1 cellular context compared by ENCODE assay signal in genomic region chr10:132335189-132336063, GRCh38.
TF ChIP-seq lines count a peak whose summit lies in the region.

No MANE protein-coding gene starts in this region.

TF ChIP-seq in K562, 482 proteins besides CTCF, POLR2A, EP300 and RAD21 (continued from another document):
- TF ChIP-seq ZNF280A (IDR thresholded peaks at IDR 0.05; ENCODE audit: low read depth, partially characterized antibody) (no peak), PRMT5 (CRISPR knock-in tag; IDR thresholded peaks at IDR 0.05) (no peak), CTBP1 (IDR thresholded peaks at IDR 0.05; ENCODE audit: borderline replicate concordance) (0 out of 2 replicates have a peak, but pooled peaks have one; percentile 15), EWSR1 (IDR thresholded peaks at IDR 0.05; ENCODE audit: borderline replicate concordance, low read depth, partially characterized antibody) (no peak), ATF3 (IDR thresholded peaks at IDR 0.05) (no peak; the same call in 1 of the 2 replicates), ATF3 (CRISPR knock-in tag; conservative IDR thresholded peaks at IDR 0.05) (no peak), CREM (IDR thresholded peaks at IDR 0.05; ENCODE audit: low read depth) (peak; percentile 27; the same call in 1 of the 2 replicates), RREB1 (CRISPR knock-in tag; IDR thresholded peaks at IDR 0.05) (no peak), CCAR2 (IDR thresholded peaks at IDR 0.05; ENCODE audit: low read depth, low read length) (no peak), ZNF354B (CRISPR knock-in tag; IDR thresholded peaks at IDR 0.05) (no peak), ZNF384 (IDR thresholded peaks at IDR 0.05; ENCODE audit: low read depth, low read length) (no peak), RCOR1 (IDR thresholded peaks at IDR 0.05; ENCODE audit: borderline replicate concordance in 1 of 2, low read depth in 2 of 2, low read length in 2 of 2) (peak in 1 of 2 experiments; percentile 69; a peak in 1 of 4 replicates), HOMEZ (CRISPR knock-in tag; IDR thresholded peaks at IDR 0.05) (no peak), KAT2B (IDR thresholded peaks at IDR 0.05; ENCODE audit: low read depth, low read length) (no peak), ARID2 (IDR thresholded peaks at IDR 0.05) (no peak), SIX5 (IDR thresholded peaks at IDR 0.05; ENCODE audit: borderline replicate concordance in 1 of 2, insufficient read depth in 1 of 2, low read depth in 1 of 2, low read length in 2 of 2) (no peak), NRF1 (conservative IDR thresholded peaks at IDR 0.05 in 1 of 2, IDR thresholded peaks at IDR 0.05 in 1 of 2) (peak; percentile 52 to 58), NELFE (IDR thresholded peaks at IDR 0.05; ENCODE audit: insufficient read depth, insufficient read length) (no peak), LEF1 (IDR thresholded peaks at IDR 0.05) (peak; percentile 43; the same call in 1 of the 2 replicates), ZNF316 (IDR thresholded peaks at IDR 0.05) (peak; percentile 74), ZNF41 (CRISPR knock-in tag; conservative IDR thresholded peaks at IDR 0.05) (no peak), CBX8 (IDR thresholded peaks at IDR 0.05; ENCODE audit: borderline replicate concordance, extremely low read depth, low read depth, low read length, poor library complexity, severe bottlenecking) (no peak), CXXC5 (CRISPR knock-in tag; IDR thresholded peaks at IDR 0.05) (no peak; the same call in 1 of the 2 replicates), KDM1A (IDR thresholded peaks at IDR 0.05) (peak; percentile 72), ZNF707 (CRISPR knock-in tag; conservative IDR thresholded peaks at IDR 0.05) (no peak), CBFA2T2 (conservative IDR thresholded peaks at IDR 0.05) (peak; percentile 40), U2AF2 (optimal IDR thresholded peaks at IDR 0.05; ENCODE audit: low read depth, low read length) (no peak), HMBOX1 (IDR thresholded peaks at IDR 0.05) (peak; percentile 99), STAT5A (IDR thresholded peaks at IDR 0.05; ENCODE audit: borderline replicate concordance, low read length) (no peak), VEZF1 (CRISPR knock-in tag; IDR thresholded peaks at IDR 0.05) (peak; percentile 87), PKNOX1 (IDR thresholded peaks at IDR 0.05) (peak; percentile 98), JUN (IDR thresholded peaks at IDR 0.05; ENCODE audit: borderline replicate concordance, low read depth, low read length) (no peak), JUN (CRISPR knock-in tag; IDR thresholded peaks at IDR 0.05; ENCODE audit: borderline replicate concordance) (no peak), ZNF347 (CRISPR knock-in tag; IDR thresholded peaks at IDR 0.05; ENCODE audit: low read depth) (no peak), BRF2 (IDR thresholded peaks at IDR 0.05; ENCODE audit: borderline replicate concordance, insufficient read depth, insufficient read length) (no peak), GTF2B (IDR thresholded peaks at IDR 0.05; ENCODE audit: extremely low read depth, insufficient read length) (no peak), ZNF174 (CRISPR knock-in tag; IDR thresholded peaks at IDR 0.05) (no peak), SMARCB1 (IDR thresholded peaks at IDR 0.05; ENCODE audit: insufficient read length, low read depth) (no peak), POLR2B (IDR thresholded peaks at IDR 0.05; ENCODE audit: low read depth, partially characterized antibody) (no peak), CEBPB (tag; IDR thresholded peaks at IDR 0.05) (no peak), TAF1 (IDR thresholded peaks at IDR 0.05; ENCODE audit: control insufficient read depth, extremely low read depth, insufficient read depth, low read length, severe bottlenecking) (no peak), HLTF (IDR thresholded peaks at IDR 0.05) (no peak), POLR2G (IDR thresholded peaks at IDR 0.05; ENCODE audit: low read depth, low read length) (no peak), WHSC1 (IDR thresholded peaks at IDR 0.05; ENCODE audit: low read length) (no peak), ZNF699 (CRISPR knock-in tag; IDR thresholded peaks at IDR 0.05; ENCODE audit: insufficient replicate concordance) (no peak), L3MBTL2 (IDR thresholded peaks at IDR 0.05) (no peak), HINFP (tag; conservative IDR thresholded peaks at IDR 0.05; ENCODE audit: low read depth) (no peak), YY1 (IDR thresholded peaks at IDR 0.05; ENCODE audit: borderline replicate concordance in 1 of 3, control insufficient read depth in 1 of 3, extremely low read depth in 1 of 3, insufficient read depth in 3 of 3, insufficient read length in 1 of 3, insufficient replicate concordance in 2 of 3, low read depth in 1 of 3, low read length in 2 of 3) (no peak), ZFP30 (CRISPR knock-in tag; IDR thresholded peaks at IDR 0.05; ENCODE audit: borderline replicate concordance) (no peak), ZNF778 (CRISPR knock-in tag; IDR thresholded peaks at IDR 0.05) (no peak), ADNP (tag; IDR thresholded peaks at IDR 0.05) (no peak), KAT8 (IDR thresholded peaks at IDR 0.05; ENCODE audit: low read depth) (no peak)
TF ChIP-seq in K562: peak in this region for 47.
